In the genomic region with DNA sequence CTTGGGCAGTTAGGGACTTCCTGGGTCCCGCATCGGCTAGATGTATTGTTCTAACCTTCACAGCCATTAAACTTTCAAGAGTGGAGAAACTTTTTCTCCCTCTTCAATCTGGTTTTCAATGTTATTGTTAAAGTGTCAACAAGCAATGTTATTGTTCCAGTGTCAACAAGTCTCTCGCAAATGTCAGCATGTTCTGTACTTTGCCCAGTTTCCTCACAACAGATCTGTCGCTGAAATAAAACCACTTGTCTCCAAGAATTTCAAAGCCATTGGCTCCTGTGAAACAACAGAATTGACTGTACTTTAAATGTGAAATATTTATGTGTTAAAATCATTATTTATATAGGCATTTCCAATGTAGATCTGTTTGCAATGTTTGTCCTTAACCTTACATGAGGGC, we compare ENCODE assay signal across 33 cellular contexts.
"Had no signal": no experiment of that assay in that cellular context is flagged by ENCODE, and none has a peak within 500 bp of the region (broad histone marks: within the 10 kb centered on the region; RNA-seq: fewer than 3 reads in every experiment).

No MANE protein-coding gene starts in this region.

- DNase-seq: activated CD4-positive, alpha-beta memory T cell treated with anti-CD3 and anti-CD28 coated beads, Interleukin-2, amount 10 ng/mL, durations not matched to agents 7 days and 5 days; activated CD4-positive, alpha-beta T cell treated with anti-CD3 and anti-CD28 coated beads for 1 hour; activated CD4-positive, alpha-beta T cell treated with anti-CD3 and anti-CD28 coated beads for 4 hours; activated CD4-positive, alpha-beta T cell treated with anti-CD3 and anti-CD28 coated beads, Interleukin-2, amount 10 ng/mL, durations not matched to agents 7 days and 5 days; activated CD4-positive, alpha-beta T cell treated with anti-CD3 and anti-CD28 coated beads, Interleukin-2, amount 50 U/mL, for 4 hours; activated CD8-positive, alpha-beta memory T cell treated with anti-CD3 and anti-CD28 coated beads, Interleukin-2, amount 50 U/mL, for 48 hours; activated gamma-delta T cell; activated naive CD4-positive, alpha-beta T cell; activated naive CD4-positive, alpha-beta T cell treated with anti-CD3 and anti-CD28 coated beads, Interleukin-2, amount 10 ng/mL, durations not matched to agents 7 days and 5 days; activated naive CD8-positive, alpha-beta T cell treated with anti-CD3 and anti-CD28 coated beads, Interleukin-2, amount 10 ng/mL, durations not matched to agents 7 days and 5 days; activated T-cell treated with anti-CD3 and anti-CD28 coated beads for 4 hours; activated T-cell treated with anti-CD3 and anti-CD28 coated beads, Interleukin-2, amount 50 U/mL, for 24 hours; activated T-cell treated with anti-CD3 and anti-CD28 coated beads, Interleukin-2, amount 50 U/mL, for 72 hours; cortex of kidney; dermis blood vessel endothelial cell; effector CD4-positive, alpha-beta T cell; effector memory CD8-positive, alpha-beta T cell; foreskin fibroblast; head of caudate nucleus; T-helper 1 cell; T-helper 17 cell had no signal

- H3K9me3 ChIP-seq: ascending aorta, breast epithelium had no signal

- H3K27ac Mint-ChIP-seq: activated CD4-positive, alpha-beta memory T cell treated with anti-CD3 and anti-CD28 coated beads, Interleukin-2, amount 10 ng/mL, durations not matched to agents 7 days and 5 days; activated CD4-positive, alpha-beta T cell treated with anti-CD3 and anti-CD28 coated beads, Interleukin-2, amount 10 ng/mL, durations not matched to agents 7 days and 5 days; activated naive CD4-positive, alpha-beta T cell treated with anti-CD3 and anti-CD28 coated beads, Interleukin-2, amount 10 ng/mL, durations not matched to agents 7 days and 5 days; activated naive CD4-positive, alpha-beta T cell treated with anti-CD3 and anti-CD28 coated beads, Interleukin-2, amount 50 U/mL, for 72 hours; activated naive CD8-positive, alpha-beta T cell treated with anti-CD3 and anti-CD28 coated beads, Interleukin-2, amount 10 ng/mL, durations not matched to agents 7 days and 5 days; activated T-cell treated with anti-CD3 and anti-CD28 coated beads, Interleukin-2, amount 50 U/mL, for 24 hours; activated T-cell treated with anti-CD3 and anti-CD28 coated beads, Interleukin-2, amount 50 U/mL, for 72 hours; brain; effector memory CD8-positive, alpha-beta T cell; T-helper 17 cell; WTC11 had no signal

- ATAC-seq: activated naive CD4-positive, alpha-beta T cell treated with anti-CD3 and anti-CD28 coated beads, Interleukin-2, amount 50 U/mL, for 72 hours; activated T-cell treated with anti-CD3 and anti-CD28 coated beads, Interleukin-2, amount 50 U/mL, for 72 hours; effector memory CD8-positive, alpha-beta T cell; esophagus mucosa; T-helper 17 cell; WTC11 had no signal

- FAIRE-seq: colon, frontal cortex, TTC549 had no signal

- H3K4me1 Mint-ChIP-seq: activated CD4-positive, alpha-beta memory T cell treated with anti-CD3 and anti-CD28 coated beads, Interleukin-2, amount 10 ng/mL, durations not matched to agents 7 days and 5 days; activated CD4-positive, alpha-beta T cell treated with anti-CD3 and anti-CD28 coated beads, Interleukin-2, amount 10 ng/mL, durations not matched to agents 7 days and 5 days; activated naive CD4-positive, alpha-beta T cell treated with anti-CD3 and anti-CD28 coated beads, Interleukin-2, amount 10 ng/mL, durations not matched to agents 7 days and 5 days; activated naive CD8-positive, alpha-beta T cell treated with anti-CD3 and anti-CD28 coated beads, Interleukin-2, amount 10 ng/mL, durations not matched to agents 7 days and 5 days; brain; central memory CD8-positive, alpha-beta T cell; T-helper 17 cell; WTC11 had no signal

- H3K27ac ChIP-seq: breast epithelium, cardiac muscle cell, VCaP had no signal

- H3K4me3 ChIP-seq: ascending aorta, breast epithelium, cardiac muscle cell had no signal

- H3K27me3 ChIP-seq: ascending aorta, breast epithelium, cardiac muscle cell had no signal

- H3K4me1 ChIP-seq: ascending aorta, breast epithelium had no signal

- H3K4me3 Mint-ChIP-seq: activated CD4-positive, alpha-beta memory T cell treated with anti-CD3 and anti-CD28 coated beads, Interleukin-2, amount 10 ng/mL, durations not matched to agents 7 days and 5 days; activated CD4-positive, alpha-beta T cell treated with anti-CD3 and anti-CD28 coated beads, Interleukin-2, amount 10 ng/mL, durations not matched to agents 7 days and 5 days; activated naive CD4-positive, alpha-beta T cell treated with anti-CD3 and anti-CD28 coated beads, Interleukin-2, amount 10 ng/mL, durations not matched to agents 7 days and 5 days; activated naive CD8-positive, alpha-beta T cell treated with anti-CD3 and anti-CD28 coated beads, Interleukin-2, amount 10 ng/mL, durations not matched to agents 7 days and 5 days; activated T-cell treated with anti-CD3 and anti-CD28 coated beads, Interleukin-2, amount 50 U/mL, for 24 hours; activated T-cell treated with anti-CD3 and anti-CD28 coated beads, Interleukin-2, amount 50 U/mL, for 72 hours; brain; central memory CD8-positive, alpha-beta T cell; effector memory CD8-positive, alpha-beta T cell; T-helper 17 cell; WTC11 had no signal

- H3K27me3 Mint-ChIP-seq: activated CD4-positive, alpha-beta memory T cell treated with anti-CD3 and anti-CD28 coated beads, Interleukin-2, amount 10 ng/mL, durations not matched to agents 7 days and 5 days; activated naive CD4-positive, alpha-beta T cell treated with anti-CD3 and anti-CD28 coated beads, Interleukin-2, amount 10 ng/mL, durations not matched to agents 7 days and 5 days had no signal

- H3K9me3 Mint-ChIP-seq: activated CD4-positive, alpha-beta memory T cell treated with anti-CD3 and anti-CD28 coated beads, Interleukin-2, amount 10 ng/mL, durations not matched to agents 7 days and 5 days; activated CD4-positive, alpha-beta T cell treated with anti-CD3 and anti-CD28 coated beads, Interleukin-2, amount 10 ng/mL, durations not matched to agents 7 days and 5 days; activated naive CD4-positive, alpha-beta T cell treated with anti-CD3 and anti-CD28 coated beads, Interleukin-2, amount 10 ng/mL, durations not matched to agents 7 days and 5 days; activated naive CD8-positive, alpha-beta T cell treated with anti-CD3 and anti-CD28 coated beads, Interleukin-2, amount 10 ng/mL, durations not matched to agents 7 days and 5 days; activated T-cell treated with anti-CD3 and anti-CD28 coated beads, Interleukin-2, amount 50 U/mL, for 24 hours; central memory CD8-positive, alpha-beta T cell; effector memory CD8-positive, alpha-beta T cell had no signal

- H3K36me3 ChIP-seq: ascending aorta, breast epithelium, cardiac muscle cell had no signal

- H3K36me3 Mint-ChIP-seq: activated naive CD4-positive, alpha-beta T cell treated with anti-CD3 and anti-CD28 coated beads, Interleukin-2, amount 10 ng/mL, durations not matched to agents 7 days and 5 days; activated naive CD4-positive, alpha-beta T cell treated with anti-CD3 and anti-CD28 coated beads, Interleukin-2, amount 50 U/mL, for 72 hours; activated naive CD8-positive, alpha-beta T cell treated with anti-CD3 and anti-CD28 coated beads, Interleukin-2, amount 10 ng/mL, durations not matched to agents 7 days and 5 days; brain; WTC11 had no signal
